In the genomic region with DNA sequence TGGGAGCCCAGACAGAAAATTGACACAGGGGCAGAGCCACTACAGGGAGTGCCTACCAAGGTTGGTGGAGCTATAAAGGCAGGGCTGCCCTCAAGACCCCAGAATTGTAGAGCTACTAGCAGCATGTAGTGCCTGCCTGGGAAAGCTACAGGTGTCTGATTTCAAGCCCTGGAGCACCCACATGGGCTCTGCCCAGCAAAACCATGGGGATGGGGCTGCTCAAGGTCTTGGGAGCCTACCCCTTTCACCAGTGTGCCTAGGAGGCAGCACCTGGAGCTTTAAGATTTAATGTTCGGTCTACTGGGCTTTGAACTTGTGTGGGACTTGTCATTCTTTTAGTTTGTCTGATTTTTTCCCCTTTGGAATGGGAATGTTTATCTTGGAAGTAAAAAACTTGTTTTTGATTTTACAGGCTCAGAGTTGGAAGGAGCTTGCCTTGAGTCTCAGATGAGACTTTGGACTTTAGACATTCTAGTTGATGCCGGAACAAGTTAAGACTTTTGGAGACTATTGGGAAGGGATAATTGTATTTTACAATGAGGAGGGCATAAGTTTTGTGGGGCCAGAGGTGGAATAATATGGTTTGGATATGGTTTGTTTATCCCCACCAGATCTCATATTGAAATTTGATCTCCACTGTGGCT, we compare ENCODE assay signal across 26 cellular contexts. TPM values are rescaled to one million over a fixed set of nuclear protein-coding genes. Genes with fewer than 3 reads are reported as not detected.
DNase-seq lines count a peak whose midpoint lies in the region; ATAC-seq, FAIRE-seq and TF ChIP-seq lines count a peak whose summit lies in the region.
"Had no signal": no experiment of that assay in that cellular context is flagged by ENCODE, and none has a peak within 500 bp of the region (broad histone marks: within the 10 kb centered on the region; RNA-seq: fewer than 3 reads in every experiment).

No MANE protein-coding gene starts in this region.

- H4K20me1 ChIP-seq in Karpas-422 (ENCODE audit: insufficient read depth, low read depth, low read length), result no peaks in the 10 kb centered on the region
- no peaks in the 10 kb centered on the region for H4K20me1 ChIP-seq in smooth muscle cell (ENCODE audit: low read depth)

- FAIRE-seq in pancreas (lab: Jason Lieb, UNC), result no peak
- FAIRE-seq: A549, GM12891, GM18507 had no signal

- H3K27ac ChIP-seq in Karpas-422 (ENCODE audit: low read length) (no peak overlapping the region), body of pancreas (peak overlapping the region in 1 of 4 donors; percentile 13), pancreas (no peak overlapping the region), smooth muscle cell (ENCODE audit: low read depth) (no peak overlapping the region)
- H3K27ac ChIP-seq: A549; BLaER1 treated with 17β-estradiol and CSF1 and Interleukin-3, amounts not matched to agents 10 nM and 100 nM; GM23248 had no signal

- DNase-seq in Karpas-422, result peak; percentile 33
- DNase-seq in body of pancreas, result peak in 1 of 4 donors; percentile 36
- DNase-seq in left colon, result no peak
- no peak for DNase-seq in pancreas
- no peak for DNase-seq in activated gamma-delta T cell treated with Interleukin-2 at 50 U/mL for 16 hours
- DNase-seq in cortex of kidney (lab: John Stamatoyannopoulos, UW), result no peak
- no peak for DNase-seq in retina
- DNase-seq in smooth muscle cell (lab: John Stamatoyannopoulos, UW; ENCODE audit: unreplicated experiment), result no peak
- DNase-seq: 8988T; ACHN; AML-193; BE2C; Calu3; CD4-positive, alpha-beta T cell; CD8-positive, alpha-beta memory T cell; DMS53; DMS79 treated with DMSO at 0.1 percent for 48 hours; GF-D8; GM23248; H9 had no signal

- H3K4me3 ChIP-seq in Karpas-422 (ENCODE audit: low read length), result no peak overlapping the region
- no peak overlapping the region for H3K4me3 ChIP-seq in body of pancreas
- no peak overlapping the region for H3K4me3 ChIP-seq in pancreas
- H3K4me3 ChIP-seq in smooth muscle cell, result no peak overlapping the region
- H3K4me3 ChIP-seq: A549; BLaER1 treated with 17β-estradiol and CSF1 and Interleukin-3, amounts not matched to agents 10 nM and 100 nM; GM23248 had no signal

- H3F3A ChIP-seq in smooth muscle cell (ENCODE audit: low read depth), result no peaks in the 10 kb centered on the region

- H3K9me3 ChIP-seq in Karpas-422 (ENCODE audit: low read length) (no peaks in the 10 kb centered on the region), body of pancreas (no peaks in the 10 kb centered on the region), pancreas (no peaks in the 10 kb centered on the region), smooth muscle cell (replicated peaks; ENCODE audit: low read depth) (no peaks in the 10 kb centered on the region)
- H3K9me3 ChIP-seq: A549, BE2C had no signal

- intact Hi-C loops in body of pancreas (cut with DNase I), result loop anchor here (10.0 kb wide), 2 partner anchors 64 to 646 kb away; no protein-coding TSS in a partner anchor
- intact Hi-C loops in left colon (cut with DNase I, micrococcal nuclease), result no loop called here
- intact Hi-C loops in pancreas (cut with DNase I), result no loop called here

- H3K4me2 ChIP-seq in Karpas-422 (ENCODE audit: low read depth, low read length, poor library complexity, severe bottlenecking), result no peak overlapping the region
- H3K4me2 ChIP-seq in smooth muscle cell, result no peak overlapping the region
- H3K4me2 ChIP-seq: A549; BLaER1 treated with 17β-estradiol and CSF1 and Interleukin-3, amounts not matched to agents 10 nM and 100 nM had no signal

- peaks cover 7% of the 10 kb centered on the region for H3K4me1 ChIP-seq in Karpas-422 (ENCODE audit: low read length)
- peaks cover 12% of the 10 kb centered on the region for H3K4me1 ChIP-seq in body of pancreas
- H3K4me1 ChIP-seq in pancreas, result peaks cover 0 to 3% (median 3%) of the 10 kb centered on the region in 3 donors
- peaks cover 4% of the 10 kb centered on the region for H3K4me1 ChIP-seq in smooth muscle cell (ENCODE audit: low read depth)
- H3K4me1 ChIP-seq: A549, BE2C had no signal

- H3K9ac ChIP-seq in Karpas-422 (ENCODE audit: low read length) (no peak overlapping the region), smooth muscle cell (ENCODE audit: low read depth) (no peak overlapping the region)
- H3K9ac ChIP-seq: BLaER1 treated with 17β-estradiol and CSF1 and Interleukin-3, amounts not matched to agents 10 nM and 100 nM; GM23248 had no signal

- H2AFZ ChIP-seq in Karpas-422 (ENCODE audit: low read length), result no peak overlapping the region
- H2AFZ ChIP-seq in smooth muscle cell (ENCODE audit: low read depth), result no peak overlapping the region
- H2AFZ ChIP-seq: GM23248 had no signal

- ATAC-seq in body of pancreas (peak; percentile 47), left colon (peak; percentile 91), pancreas (peak in 3 of 4 donors; percentile 53 to 84 (median 73))
- ATAC-seq: A549, HCT116 had no signal

- no peaks in the 10 kb centered on the region for H3K27me3 ChIP-seq in Karpas-422 (ENCODE audit: low read length)
- no peaks in the 10 kb centered on the region for H3K27me3 ChIP-seq in body of pancreas
- no peaks in the 10 kb centered on the region for H3K27me3 ChIP-seq in pancreas
- H3K27me3 ChIP-seq in smooth muscle cell (ENCODE audit: low read depth), result no peaks in the 10 kb centered on the region
- H3K27me3 ChIP-seq: BE2C; BLaER1 treated with 17β-estradiol and CSF1 and Interleukin-3, amounts not matched to agents 10 nM and 100 nM had no signal

- H3K79me2 ChIP-seq in Karpas-422 (ENCODE audit: low read length), result no peaks in the 10 kb centered on the region
- no peaks in the 10 kb centered on the region for H3K79me2 ChIP-seq in smooth muscle cell (ENCODE audit: low read depth)

- H3K36me3 ChIP-seq in Karpas-422 (ENCODE audit: insufficient read depth, low read length) (no peaks in the 10 kb centered on the region), body of pancreas (replicated peaks in 1 of 2; ENCODE audit: insufficient read depth in 1 of 2, low read depth in 2 of 2) (no peaks in the 10 kb centered on the region), pancreas (no peaks in the 10 kb centered on the region), smooth muscle cell (ENCODE audit: low read depth) (no peaks in the 10 kb centered on the region)
- H3K36me3 ChIP-seq: BE2C had no signal

- TF ChIP-seq POLR2A in body of pancreas (IDR thresholded peaks at IDR 0.05), result no peak

- TF ChIP-seq CTCF in body of pancreas (IDR thresholded peaks at IDR 0.05) (no peak), pancreas (IDR thresholded peaks at IDR 0.05) (no peak), smooth muscle cell (IDR thresholded peaks at IDR 0.05; ENCODE audit: borderline replicate concordance, insufficient read depth, poor library complexity, severe bottlenecking) (no peak)

- 39 to 44% methylated on average over 2 of the region's 2 CpGs for WGBS in body of pancreas, 2 donors
- 34 to 37% methylated on average over 2 of the region's 2 CpGs for WGBS in pancreas, 2 donors
- 100% methylated on average over 2 of the region's 2 CpGs for WGBS in smooth muscle cell (ENCODE audit: low lambda C conversion rate)

- H3K9me2 ChIP-seq in Karpas-422 (replicated peaks; ENCODE audit: insufficient read depth, low read length), result no peaks in the 10 kb centered on the region

RNA-seq across cellular contexts. Expression of a gene that starts 45.1 kb away (rescaled TPM):
- total RNA-seq in Karpas-422 (2014; rRNA removed; shearing (Covaris generic); ENCODE audit: low replicate concordance), result 314 and 512 TPM in 2 replicates
- total RNA-seq in body of pancreas (10 to 100 TPM; 12.5 to 17.4 TPM), left colon (1 to 10 TPM; 4.9 to 7.6 TPM), pancreas (10 to 100 TPM in 2 of 6 donors, 1 to 10 TPM in 4; 1.3 to 33.2 (median 6.0) TPM), smooth muscle cell (2.6 TPM in 1 of 2 replicates, not detected in the other)
- polyA plus RNA-seq in pancreas (1 to 10 TPM; 1.4 to 3.6 TPM), smooth muscle cell (0.22 and 0.85 TPM in 2 replicates)
- total RNA-seq: Calu3, G401, GM23248, H9 had no signal
